Comparison of ENCODE assay signal across 17 cellular contexts in the genomic region with DNA sequence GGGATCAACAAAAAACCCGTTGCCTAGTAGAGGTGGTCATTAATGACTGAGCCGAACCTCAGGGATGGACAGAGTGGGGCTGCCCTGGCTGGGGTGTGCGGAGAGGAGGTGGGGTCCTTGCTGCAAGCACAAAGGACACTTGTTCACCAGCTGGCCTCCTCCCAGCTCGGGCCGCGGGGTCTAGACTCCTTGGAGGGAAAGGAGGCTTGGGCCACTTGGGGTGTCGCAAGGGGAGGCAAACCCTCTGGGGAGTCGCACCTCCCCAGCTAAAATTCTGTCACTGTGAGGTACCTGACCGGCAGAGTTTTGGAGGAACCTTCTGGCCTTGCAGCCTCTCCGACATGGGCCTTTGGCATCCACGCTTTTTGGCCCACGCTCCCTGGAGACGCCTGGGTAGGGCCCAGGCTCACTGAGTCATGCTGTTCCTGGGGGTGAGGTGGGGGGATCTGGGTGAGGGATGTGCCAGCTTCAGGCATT. TPM values are rescaled to one million over a fixed set of nuclear protein-coding genes. Genes with fewer than 3 reads are reported as not detected.
DNase-seq lines count a peak whose midpoint lies in the region; ATAC-seq and TF ChIP-seq lines count a peak whose summit lies in the region.
"Had no signal": no experiment of that assay in that cellular context is flagged by ENCODE, and none has a peak within 500 bp of the region (broad histone marks: within the 10 kb centered on the region; RNA-seq: fewer than 3 reads in every experiment).

No MANE protein-coding gene starts in this region.

- peaks cover 0 to 10% of the 10 kb centered on the region in 2 donors for H3K36me3 Mint-ChIP-seq in CD4-positive, alpha-beta memory T cell
- H3K36me3 Mint-ChIP-seq in CD8-positive, alpha-beta memory T cell = peaks cover 0 to 18% (median 6%) of the 10 kb centered on the region in 3 donors

- H3K9me2 ChIP-seq in PC-9 (ENCODE audit: insufficient read depth) = no peaks in the 10 kb centered on the region

- no peaks in the 10 kb centered on the region for H3K9me3 ChIP-seq in PC-9 (ENCODE audit: insufficient read depth, low read depth)
- H3K9me3 ChIP-seq in CD4-positive, alpha-beta memory T cell (ENCODE audit: control insufficient read depth in 1 of 2, low read length in 2 of 2) = no peaks in the 10 kb centered on the region
- H3K9me3 ChIP-seq in CD8-positive, alpha-beta memory T cell (ENCODE audit: low read length) = no peaks in the 10 kb centered on the region

- H3K27me3 ChIP-seq in H7 (ENCODE audit: control insufficient read depth, insufficient read depth, low read length) (no peaks in the 10 kb centered on the region), PC-9 (ENCODE audit: insufficient read depth, low read depth) (no peaks in the 10 kb centered on the region)
- no peaks in the 10 kb centered on the region for H3K27me3 ChIP-seq in CD4-positive, alpha-beta memory T cell (ENCODE audit: insufficient read depth, low read length)
- H3K27me3 ChIP-seq in CD8-positive, alpha-beta memory T cell (ENCODE audit: insufficient read depth, low read length, poor library complexity, severe bottlenecking) = no peaks in the 10 kb centered on the region

- H3F3A ChIP-seq in PC-9 (ENCODE audit: insufficient read depth, low read depth) = peaks cover under 1% of the 10 kb centered on the region; the same call in 1 of the 2 replicates

- H3K27ac Mint-ChIP-seq in CD4-positive, alpha-beta memory T cell = no peak overlapping the region
- no peak overlapping the region for H3K27ac Mint-ChIP-seq in CD8-positive, alpha-beta memory T cell
- H3K27ac Mint-ChIP-seq: activated CD4-positive, alpha-beta T cell treated with anti-CD3 and anti-CD28 coated beads for 36 hours; activated naive CD4-positive, alpha-beta T cell treated with anti-CD3 and anti-CD28 coated beads, Interleukin-2, amount 10 ng/mL, durations not matched to agents 7 days and 5 days; T-helper 2 cell treated with Interferon-gamma antibody and Interleukin-4, amounts not matched to agents 5 μg/mL and 100 μg/mL, for 36 hours had no signal

- TF ChIP-seq CTCF in PC-9 (conservative IDR thresholded peaks at IDR 0.05) = no peak

- CTCF ChIA-PET in PC-9 (lab: Charles Lee) = no interaction called here
- CTCF ChIA-PET in CD4-positive, alpha-beta memory T cell (lab: Charles Lee; ENCODE audit: partially characterized antibody) = no interaction called here
- CTCF ChIA-PET in CD8-positive, alpha-beta memory T cell (lab: Charles Lee) = no interaction called here

- intact Hi-C loops in PC-9 (cut with micrococcal nuclease; ENCODE audit: unreplicated experiment) = no loop called here
- intact Hi-C loops in CD4-positive, alpha-beta memory T cell (cut with micrococcal nuclease) = no loop called here

- no peak overlapping the region for H3K4me2 ChIP-seq in PC-9

- H3K9me3 Mint-ChIP-seq in CD4-positive, alpha-beta memory T cell = no peaks in the 10 kb centered on the region
- H3K9me3 Mint-ChIP-seq in CD8-positive, alpha-beta memory T cell = no peaks in the 10 kb centered on the region
- H3K9me3 Mint-ChIP-seq: activated naive CD4-positive, alpha-beta T cell treated with anti-CD3 and anti-CD28 coated beads, Interleukin-2, amount 10 ng/mL, durations not matched to agents 7 days and 5 days; T-helper 2 cell treated with Interferon-gamma antibody and Interleukin-4, amounts not matched to agents 5 μg/mL and 100 μg/mL, for 36 hours had no signal

- DNase-seq in H7 (peak; percentile 60), astrocyte of the hippocampus (ENCODE audit: low read depth, low spot score) (peak; percentile 70), inferior parietal cortex (ENCODE audit: extremely low spot score) (peak; percentile 38), PC-9 (no peak)
- no peak for DNase-seq in CD4-positive, alpha-beta memory T cell
- no peak for DNase-seq in CD8-positive, alpha-beta memory T cell
- DNase-seq: activated CD4-positive, alpha-beta T cell treated with anti-CD3 and anti-CD28 coated beads for 36 hours; activated CD8-positive, alpha-beta memory T cell treated with anti-CD3 and anti-CD28 coated beads, Interleukin-2, amount 50 U/mL, for 48 hours; activated naive CD4-positive, alpha-beta T cell treated with anti-CD3 and anti-CD28 coated beads, Interleukin-2, amount 10 ng/mL, durations not matched to agents 7 days and 5 days; DMS 273 treated with DMSO at 0.1 percent for 48 hours; NCI-H2029 treated with DMSO at 0.1 percent for 48 hours; SHP77 had no signal

- H3K4me3 ChIP-seq in H7 (ENCODE audit: insufficient read depth, low read depth, low read length) = no peak overlapping the region
- peak overlapping the region in 1 of 7 experiments; percentile 4 for H3K4me3 ChIP-seq in skin epidermis
- H3K4me3 ChIP-seq in PC-9 = no peak overlapping the region
- no peak overlapping the region for H3K4me3 ChIP-seq in CD4-positive, alpha-beta memory T cell (ENCODE audit: low read length in 2 of 2)
- H3K4me3 ChIP-seq in CD8-positive, alpha-beta memory T cell (ENCODE audit: low read length) = no peak overlapping the region

- H2AFZ ChIP-seq in PC-9 = no peak overlapping the region
- H2AFZ ChIP-seq: parathyroid adenoma had no signal

- H3K4me1 Mint-ChIP-seq in CD4-positive, alpha-beta memory T cell = peaks cover 6 to 31% (median 10%) of the 10 kb centered on the region in 4 donors
- peaks cover 4 to 19% (median 18%) of the 10 kb centered on the region in 3 donors for H3K4me1 Mint-ChIP-seq in CD8-positive, alpha-beta memory T cell

- H3K36me3 ChIP-seq in H7 (replicated peaks; ENCODE audit: control insufficient read depth, insufficient read depth, low read length) (no peaks in the 10 kb centered on the region), PC-9 (ENCODE audit: low read depth) (no peaks in the 10 kb centered on the region)
- H3K36me3 ChIP-seq in CD4-positive, alpha-beta memory T cell (ENCODE audit: insufficient read depth, low read length) = no peaks in the 10 kb centered on the region
- H3K36me3 ChIP-seq in CD8-positive, alpha-beta memory T cell (ENCODE audit: insufficient read depth, low read length) = no peaks in the 10 kb centered on the region

- no TSS peak for BruUV-seq in PC-9 (replicated peaks; lab: Mats Ljungman, UMichigan)

- H3K4me1 ChIP-seq in PC-9 (replicated peaks; ENCODE audit: insufficient read depth) = no peaks in the 10 kb centered on the region
- H3K4me1 ChIP-seq in CD4-positive, alpha-beta memory T cell (ENCODE audit: insufficient read depth, low read length) = no peaks in the 10 kb centered on the region
- no peaks in the 10 kb centered on the region for H3K4me1 ChIP-seq in CD8-positive, alpha-beta memory T cell (ENCODE audit: insufficient read depth, low read length)
- H3K4me1 ChIP-seq: parathyroid adenoma had no signal

- H3K79me2 ChIP-seq in PC-9 (ENCODE audit: low read depth) = peaks cover 12% of the 10 kb centered on the region; the same call in 1 of the 2 replicates

- ATAC-seq in HG02798 (IDR thresholded peaks at IDR 0.05; ENCODE audit: poor library complexity, unreplicated experiment) = no peak
- ATAC-seq: activated CD4-positive, alpha-beta T cell treated with anti-CD3 and anti-CD28 coated beads for 36 hours had no signal

- H3K4me3 Mint-ChIP-seq in CD4-positive, alpha-beta memory T cell = no peak overlapping the region
- no peak overlapping the region for H3K4me3 Mint-ChIP-seq in CD8-positive, alpha-beta memory T cell
- H3K4me3 Mint-ChIP-seq: activated CD4-positive, alpha-beta T cell treated with anti-CD3 and anti-CD28 coated beads for 36 hours; activated naive CD4-positive, alpha-beta T cell treated with anti-CD3 and anti-CD28 coated beads, Interleukin-2, amount 10 ng/mL, durations not matched to agents 7 days and 5 days; T-helper 2 cell treated with Interferon-gamma antibody and Interleukin-4, amounts not matched to agents 5 μg/mL and 100 μg/mL, for 36 hours had no signal

- H3K27ac ChIP-seq in skin epidermis = peak overlapping the region in 11 of 21 experiments; percentile 11 to 80 (median 63)
- no peak overlapping the region for H3K27ac ChIP-seq in PC-9
- no peak overlapping the region for H3K27ac ChIP-seq in CD4-positive, alpha-beta memory T cell (ENCODE audit: low read depth, low read length)
- no peak overlapping the region for H3K27ac ChIP-seq in CD8-positive, alpha-beta memory T cell (ENCODE audit: low read depth, low read length)
- H3K27ac ChIP-seq: parathyroid adenoma had no signal

- no peaks in the 10 kb centered on the region for H3K27me3 Mint-ChIP-seq in CD4-positive, alpha-beta memory T cell
- H3K27me3 Mint-ChIP-seq in CD8-positive, alpha-beta memory T cell = no peaks in the 10 kb centered on the region
- H3K27me3 Mint-ChIP-seq: activated CD4-positive, alpha-beta T cell treated with anti-CD3 and anti-CD28 coated beads for 36 hours; activated naive CD4-positive, alpha-beta T cell treated with anti-CD3 and anti-CD28 coated beads, Interleukin-2, amount 10 ng/mL, durations not matched to agents 7 days and 5 days had no signal

- H4K20me1 ChIP-seq in PC-9 (ENCODE audit: insufficient read depth) = peaks cover 32% of the 10 kb centered on the region; the same call in 1 of the 2 replicates

- POLR2A ChIA-PET in PC-9 (lab: Charles Lee; ENCODE audit: unreplicated experiment) = no interaction called here
- POLR2A ChIA-PET in CD4-positive, alpha-beta memory T cell (lab: Charles Lee; ENCODE audit: partially characterized antibody) = no interaction called here
- POLR2A ChIA-PET in CD8-positive, alpha-beta memory T cell (lab: Charles Lee) = no interaction called here

RNA-seq across cellular contexts. Expression of gene KLHL26, which starts 8.2 kb away (rescaled TPM):
- 7.1 and 11.7 TPM in 2 replicates for total RNA-seq in H7 (2014; rRNA removed; shearing (Covaris generic))
- total RNA-seq in PC-9 (2021) = 11.8 and 12.5 TPM in 2 replicates
- 10 to 100 TPM; 13.4 to 14.8 TPM for total RNA-seq in CD4-positive, alpha-beta memory T cell
- polyA plus RNA-seq in CD4-positive, alpha-beta memory T cell = 1 to 10 TPM; 4.4 to 7.8 TPM
- total RNA-seq in CD8-positive, alpha-beta memory T cell = 10 to 100 TPM; 12.4 to 12.8 TPM
- polyA plus RNA-seq in CD8-positive, alpha-beta memory T cell = 5.1 TPM

RNA-seq across cellular contexts. Expression of gene TMEM59L, which starts 32.4 kb away (rescaled TPM):
- 1.8 and 3.5 TPM in 2 replicates for total RNA-seq in H7 (2014; rRNA removed; shearing (Covaris generic))
- 0.65 and 2.5 TPM in 2 replicates for total RNA-seq in PC-9 (2021)
- not detected for total RNA-seq in CD4-positive, alpha-beta memory T cell
- not detected for polyA plus RNA-seq in CD4-positive, alpha-beta memory T cell
- not detected for total RNA-seq in CD8-positive, alpha-beta memory T cell
- polyA plus RNA-seq in CD8-positive, alpha-beta memory T cell = not detected
- total RNA-seq: mononuclear cell had no signal

RNA-seq across cellular contexts. Expression of gene CRTC1, which starts 38.4 kb away (rescaled TPM):
- 3.7 and 6.1 TPM in 2 replicates for total RNA-seq in H7 (2014; rRNA removed; shearing (Covaris generic))
- 13.3 and 16.6 TPM in 2 replicates for total RNA-seq in PC-9 (2021)
- total RNA-seq in CD4-positive, alpha-beta memory T cell = 10 to 100 TPM; 19.6 to 20.8 TPM
- polyA plus RNA-seq in CD4-positive, alpha-beta memory T cell = 1 to 10 TPM in 1 of 2 donors, not detected in 1; 1.7 TPM
- total RNA-seq in CD8-positive, alpha-beta memory T cell = 1 to 10 TPM; 6.7 to 7.1 TPM
- polyA plus RNA-seq in CD8-positive, alpha-beta memory T cell = 1.3 TPM

RNA-seq across cellular contexts. Expression of gene CRLF1, which starts 38.5 kb away (rescaled TPM):
- 47.4 and 52.8 TPM in 2 replicates for total RNA-seq in H7 (2014; rRNA removed; shearing (Covaris generic))
- total RNA-seq in PC-9 (2021) = 0.46 and 2.8 TPM in 2 replicates
- not detected for total RNA-seq in CD4-positive, alpha-beta memory T cell
- under 1 TPM in 1 of 2 donors, not detected in 1; 0.70 TPM for polyA plus RNA-seq in CD4-positive, alpha-beta memory T cell
- total RNA-seq in CD8-positive, alpha-beta memory T cell = not detected
- not detected for polyA plus RNA-seq in CD8-positive, alpha-beta memory T cell
- total RNA-seq: activated CD4-positive, alpha-beta T cell treated with anti-CD3 and anti-CD28 coated beads for 36 hours had no signal

RNA-seq across cellular contexts. Expression of gene REX1BD, which starts 56.5 kb away (rescaled TPM):
- total RNA-seq in H7 (2014; rRNA removed; shearing (Covaris generic)) = 117 TPM in 2 replicates
- 44.8 and 64.3 TPM in 2 replicates for total RNA-seq in PC-9 (2021)
- 100 to 1,000 TPM; 150 to 154 TPM for total RNA-seq in CD4-positive, alpha-beta memory T cell
- polyA plus RNA-seq in CD4-positive, alpha-beta memory T cell = 100 to 1,000 TPM; 148 to 156 TPM
- 100 to 1,000 TPM; 107 to 110 TPM for total RNA-seq in CD8-positive, alpha-beta memory T cell
- polyA plus RNA-seq in CD8-positive, alpha-beta memory T cell = 169 TPM

Comparison
In these comparisons a context has a peak if more than half of its experiments do, and no peak if none do; other contexts are left out.
1. DNase-seq: peak in H7 (single experiment), astrocyte of the hippocampus (single experiment) and inferior parietal cortex (single experiment); none in PC-9 (0 of 2), CD4-positive, alpha-beta memory T cell (0 of 5) and CD8-positive, alpha-beta memory T cell (0 of 5).
2. H3K27ac ChIP-seq: peak in skin epidermis (11 of 21); none in PC-9 (single experiment), CD4-positive, alpha-beta memory T cell (single experiment) and CD8-positive, alpha-beta memory T cell (single experiment).